In the genomic region with DNA sequence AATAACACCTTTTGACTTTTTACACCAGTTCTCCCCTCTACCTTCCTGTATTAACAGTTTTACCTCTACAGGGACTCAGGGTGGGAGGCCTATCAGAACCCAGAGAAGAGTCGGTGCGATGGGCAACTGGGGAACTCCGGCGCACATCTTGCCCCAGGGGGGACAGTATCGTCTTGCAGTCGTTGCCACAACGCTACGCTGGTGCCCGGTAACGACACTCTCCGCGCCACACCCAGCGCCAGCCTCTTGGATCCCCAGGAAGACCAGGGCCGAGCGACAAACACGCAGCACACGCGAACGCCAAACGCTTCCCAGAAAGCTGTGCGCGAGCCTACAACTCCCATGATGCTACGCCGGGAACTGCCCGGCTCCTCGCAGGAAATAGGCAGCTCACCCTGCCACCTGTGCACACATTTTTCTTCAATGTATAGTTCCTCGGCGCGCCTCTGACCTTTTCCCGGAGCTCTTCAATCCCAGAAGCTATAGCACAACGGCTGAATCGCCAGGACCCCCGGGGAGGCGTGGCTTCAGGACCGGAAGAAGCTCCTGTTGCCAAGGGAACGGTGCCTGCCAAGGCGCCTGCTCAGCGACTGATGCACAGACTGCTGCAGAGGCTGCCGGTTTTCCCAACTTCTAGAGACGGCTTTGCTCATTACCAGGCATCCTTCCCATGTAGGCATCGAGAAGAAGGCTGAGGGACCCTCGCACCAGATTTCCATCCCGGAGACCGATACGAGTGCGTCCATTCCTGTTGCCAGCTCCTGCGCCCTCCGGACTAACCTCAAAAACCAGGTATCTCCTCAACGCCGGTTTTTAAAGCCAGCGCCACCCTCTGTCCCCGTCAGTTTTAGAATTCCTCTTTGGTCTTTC, we compare ENCODE assay signal across 8 cellular contexts. TPM values are rescaled to one million over a fixed set of nuclear protein-coding genes. Genes with fewer than 3 reads are reported as not detected.
A peak's percentile ranks its signal among the peaks of the same experiment; 100 is the strongest.
DNase-seq lines count a peak whose midpoint lies in the region; ATAC-seq and TF ChIP-seq lines count a peak whose summit lies in the region.

ARL6 (plus strand) TSS at position 573 of the 870 bp plus-strand sequence. CDS start 3,350 bp downstream, outside the sequence.

- DNase-seq in CD4-positive, alpha-beta T cell = peak; percentile 38 to 71 (median 58)
- DNase-seq in NCI-H748 (lab: John Stamatoyannopoulos, UW; ENCODE audit: unreplicated experiment) (peak; percentile 97), dorsolateral prefrontal cortex (peak; percentile 77 to 92 (median 86)), lower leg skin (ENCODE audit: low spot score in 2 of 2) (peak; percentile 69 to 94)
- DNase-seq in activated CD4-positive, alpha-beta memory T cell treated with anti-CD3 and anti-CD28 coated beads for 36 hours = peak; percentile 81
- peak; percentile 65 to 68 for DNase-seq in stimulated activated CD4-positive, alpha-beta T cell treated with anti-CD3 and anti-CD28 coated beads, Interleukin-4, amount 100 ng/mL, for 4 hours

- peak within 1 kb of the TSS; percentile 62 for H3K27ac ChIP-seq in CD4-positive, alpha-beta T cell (ENCODE audit: low read depth, low read length)
- H3K27ac ChIP-seq in dorsolateral prefrontal cortex = peak within 1 kb of the TSS in 58 of 59 donors; percentile 40 to 96 (median 85)

- H3K9me3 Mint-ChIP-seq in CD4-positive, alpha-beta T cell = no peaks in the 10 kb centered on the region
- H3K9me3 Mint-ChIP-seq in activated CD4-positive, alpha-beta memory T cell treated with anti-CD3 and anti-CD28 coated beads for 36 hours = no peaks in the 10 kb centered on the region

- 0% methylated on average over 50 to 52 of the region's 52 CpGs for WGBS in lower leg skin, 2 donors

- POLR2A ChIA-PET in CD4-positive, alpha-beta T cell (lab: Charles Lee) = interaction anchor here (1.0 to 1.3 kb wide), 7 partner anchors 11 to 1137 kb away, joined by 3 to 5 read pairs (median 4); partner anchors contain the start of genes CPOX, CRYBG3, DCBLD2 and RIOX2
- POLR2A ChIA-PET in activated CD4-positive, alpha-beta memory T cell treated with anti-CD3 and anti-CD28 coated beads for 36 hours (lab: Charles Lee) = interaction anchor here (1.0 to 1.2 kb wide), 3 partner anchors 57 to 275 kb away, joined by 3 to 6 read pairs (median 3); partner anchors contain the start of gene CRYBG3

- intact Hi-C loops in CD4-positive, alpha-beta T cell (cut with DNase I, micrococcal nuclease) = loop anchor here (5.0 to 10.0 kb wide), 4 partner anchors 58 to 1130 kb away; partner anchors contain the start of genes CLDND1 (in 1 of the 2), CPOX (in 1 of the 2) and CRYBG3 (in 1 of the 2)
- intact Hi-C loops in activated CD4-positive, alpha-beta memory T cell treated with anti-CD3 and anti-CD28 coated beads for 36 hours (cut with micrococcal nuclease) = loop anchor here (1.0 to 2.0 kb wide), 4 partner anchors 56 to 758 kb away; partner anchors contain the start of gene CLDND1
- intact Hi-C loops in dorsolateral prefrontal cortex (cut with DNase I) = loop anchor here in 1 of 2 donors (5.0 kb wide), 1 partner anchor 58 kb away; the partner anchor contains the start of gene CRYBG3
- intact Hi-C loops in lower leg skin (cut with DNase I; ENCODE audit: low total_unique reads) = no loop called here

- CTCF ChIA-PET in CD4-positive, alpha-beta T cell (lab: Charles Lee) = interaction anchor here (0.6 to 1.7 kb wide), 3 partner anchors 57 to 275 kb away, joined by 4 to 6 read pairs (median 4); partner anchors contain the start of gene CRYBG3
- CTCF ChIA-PET in activated CD4-positive, alpha-beta memory T cell treated with anti-CD3 and anti-CD28 coated beads for 36 hours (lab: Charles Lee) = interaction anchor here (0.6 to 1.6 kb wide), 6 partner anchors 15 to 828 kb away, joined by 3 to 5 read pairs (median 5); partner anchors contain the start of gene CPOX

- no peaks in the 10 kb centered on the region for H3K27me3 Mint-ChIP-seq in CD4-positive, alpha-beta T cell
- H3K27me3 Mint-ChIP-seq in activated CD4-positive, alpha-beta memory T cell treated with anti-CD3 and anti-CD28 coated beads for 36 hours = peaks cover under 1% of the 10 kb centered on the region

- no peaks in the 10 kb centered on the region for H3K9me3 ChIP-seq in CD4-positive, alpha-beta T cell (ENCODE audit: control insufficient read depth, low read length)

- H3K4me3 ChIP-seq in dorsolateral prefrontal cortex (peak within 1 kb of the TSS; percentile 58 to 99 (median 82)), lower leg skin (ENCODE audit: low read depth, poor library complexity, severe bottlenecking) (peak within 1 kb of the TSS; percentile 68)

- no peaks in the 10 kb centered on the region for H3K27me3 ChIP-seq in CD4-positive, alpha-beta T cell (ENCODE audit: control insufficient read depth, insufficient read depth, low read length)
- H3K27me3 ChIP-seq in dorsolateral prefrontal cortex = no peaks in the 10 kb centered on the region

- peak within 1 kb of the TSS; percentile 87 for H3K27ac Mint-ChIP-seq in CD4-positive, alpha-beta T cell
- peak within 1 kb of the TSS; percentile 94 for H3K27ac Mint-ChIP-seq in activated CD4-positive, alpha-beta memory T cell treated with anti-CD3 and anti-CD28 coated beads for 36 hours

- H3K4me1 Mint-ChIP-seq in CD4-positive, alpha-beta T cell (ENCODE audit: low read depth) = peaks cover 39% of the 10 kb centered on the region
- peaks cover 21% of the 10 kb centered on the region for H3K4me1 Mint-ChIP-seq in activated CD4-positive, alpha-beta memory T cell treated with anti-CD3 and anti-CD28 coated beads for 36 hours (ENCODE audit: low read depth)

- TF ChIP-seq CTCF in CD4-positive, alpha-beta T cell (IDR thresholded peaks at IDR 0.05) = no peak
- TF ChIP-seq CTCF in dorsolateral prefrontal cortex (IDR thresholded peaks at IDR 0.05 in 54 of 56, conservative IDR thresholded peaks at IDR 0.05 in 2 of 56; ENCODE audit: low read depth in 1 of 56, partially characterized antibody in 56 of 56) (peak in 21 of 56 donors; percentile 5 to 53 (median 24)), lower leg skin (IDR thresholded peaks at IDR 0.05) (no peak)

- ATAC-seq in CD4-positive, alpha-beta T cell (ENCODE audit: poor library complexity) = peak; percentile 91
- ATAC-seq in GM19397 (IDR thresholded peaks at IDR 0.05; ENCODE audit: unreplicated experiment) = peak; percentile 97
- peak; percentile 91 for ATAC-seq in HG03565 (IDR thresholded peaks at IDR 0.05; ENCODE audit: unreplicated experiment)

- H3K4me3 Mint-ChIP-seq in CD4-positive, alpha-beta T cell = peak within 1 kb of the TSS; percentile 96
- H3K4me3 Mint-ChIP-seq in activated CD4-positive, alpha-beta memory T cell treated with anti-CD3 and anti-CD28 coated beads for 36 hours = peak within 1 kb of the TSS; percentile 98

- TF ChIP-seq POLR2A in lower leg skin (IDR thresholded peaks at IDR 0.05) = no peak

- peaks cover 19% of the 10 kb centered on the region for H3K36me3 Mint-ChIP-seq in CD4-positive, alpha-beta T cell (ENCODE audit: low read depth)
- peaks cover 3% of the 10 kb centered on the region for H3K36me3 Mint-ChIP-seq in activated CD4-positive, alpha-beta memory T cell treated with anti-CD3 and anti-CD28 coated beads for 36 hours

RNA-seq across cellular contexts. Expression of gene ARL6, which starts in this region (rescaled TPM):
- 1 to 10 TPM; 1.3 to 2.1 TPM for total RNA-seq in CD4-positive, alpha-beta T cell
- total RNA-seq in activated CD4-positive, alpha-beta memory T cell treated with anti-CD3 and anti-CD28 coated beads for 36 hours = 1 to 10 TPM; 3.9 to 6.1 TPM
- 10 to 100 TPM; 13.1 to 47.1 (median 29.5) TPM for total RNA-seq in dorsolateral prefrontal cortex
- 1 to 10 TPM; 4.5 to 6.4 (median 5.6) TPM for total RNA-seq in lower leg skin

Comparison
In these comparisons a context has a peak if more than half of its experiments do, and no peak if none do; other contexts are left out.
1. Peak in every context shown above with its lines: DNase-seq, ATAC-seq, H3K4me3 ChIP-seq and H3K27ac ChIP-seq.